ENCODE assay signal across 8 cellular contexts in the genomic region with DNA sequence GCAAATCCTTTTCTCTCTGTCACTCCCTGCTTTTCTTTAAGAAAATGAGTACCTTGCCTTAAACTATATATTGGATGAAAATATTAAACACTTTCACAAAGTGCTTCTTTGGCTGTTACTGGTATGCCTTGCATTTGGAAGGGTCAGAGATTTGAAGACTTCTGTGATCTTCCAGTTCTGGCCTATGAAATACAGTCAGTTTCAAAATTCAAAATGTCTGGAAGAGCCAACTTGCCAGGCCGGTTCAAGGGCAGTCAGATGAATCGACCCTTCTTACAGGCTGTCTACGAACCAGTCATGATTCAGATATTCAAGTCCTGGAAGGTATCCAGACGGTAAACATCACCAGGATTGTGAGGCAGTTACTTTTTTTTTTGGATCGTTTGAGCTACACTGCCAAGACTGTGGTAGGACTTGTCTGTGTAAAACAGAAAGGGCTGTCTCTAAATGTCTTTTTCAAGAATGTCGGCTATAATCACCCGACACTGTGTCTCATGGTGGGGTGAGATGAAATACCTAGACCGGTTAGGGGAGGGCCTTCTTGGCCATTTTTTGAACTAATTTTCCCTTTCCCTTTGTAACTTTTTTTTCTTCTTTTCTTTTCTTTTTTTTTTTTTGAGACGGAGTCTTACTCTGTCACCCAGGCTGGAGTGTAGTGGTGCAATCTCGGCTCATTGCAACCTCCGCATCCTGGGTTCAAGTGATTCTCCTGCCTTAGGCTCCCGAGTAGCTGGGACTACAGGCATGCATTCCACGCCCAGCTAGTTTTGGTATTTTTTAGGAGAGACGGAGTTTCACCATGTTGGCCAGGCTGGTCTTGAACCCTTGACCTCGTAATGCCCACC. TPM values are rescaled to one million over a fixed set of nuclear protein-coding genes. Genes with fewer than 3 reads are reported as not detected.
DNase-seq lines count a peak whose midpoint lies in the region; ATAC-seq, FAIRE-seq and TF ChIP-seq lines count a peak whose summit lies in the region.

No MANE protein-coding gene starts in this region.

- H3K36me3 ChIP-seq in HepG2 (replicated peaks in 1 of 2; ENCODE audit: control insufficient read depth in 1 of 2, insufficient read depth in 2 of 2, low read length in 2 of 2), result peaks cover 16 to 55% of the 10 kb centered on the region in 2 experiments
- peaks cover 0 to 6% (median 2%) of the 10 kb centered on the region in 3 donors for H3K36me3 ChIP-seq in tibial artery

- no peaks in the 10 kb centered on the region for H3K27me3 ChIP-seq in HepG2 (ENCODE audit: control insufficient read depth in 1 of 2, insufficient read depth in 2 of 2, low read length in 2 of 2)
- H3K27me3 ChIP-seq in tibial artery, result no peaks in the 10 kb centered on the region

- POLR2A ChIA-PET in HepG2 (lab: Yijun Ruan, JAX), result interaction anchor here (0.9 to 4.4 kb wide), 11 partner anchors 10 to 191 kb away, joined by 3 to 59 read pairs (median 4); a partner anchor contains a TSS

- in situ Hi-C loops in HepG2 (cut with HindIII; ENCODE audit: extremely low pct_ligation_motif_present, low pct_unique_long_range_greater_than_20kb), result loop anchor here (5.0 kb wide), 1 partner anchor 44 kb away; no protein-coding TSS in a partner anchor

- H3K27ac ChIP-seq in caudate nucleus (ENCODE audit: low read depth, low read length) (peak overlapping the region; percentile 88), HepG2 (ENCODE audit: extremely low read length, insufficient read depth, low read length) (peak overlapping the region; percentile 69), tibial artery (peak overlapping the region; percentile 94 to 97)

- TF ChIP-seq CTCF in HepG2 (CRISPR knock-in tag; IDR thresholded peaks at IDR 0.05) (no peak), tibial artery (IDR thresholded peaks at IDR 0.05) (no peak)

- ATAC-seq in HepG2 (peak; percentile 80), GM21526 (IDR thresholded peaks at IDR 0.05; ENCODE audit: low FRiP score, unreplicated experiment) (no peak)

- H3K9me3 ChIP-seq in HepG2 (ENCODE audit: low read length), result no peaks in the 10 kb centered on the region
- H3K9me3 ChIP-seq in tibial artery, result no peaks in the 10 kb centered on the region

- CTCF ChIA-PET in HepG2 (lab: Yijun Ruan, JAX; ENCODE audit: low intra/inter-chr PET ratio, low total read pairs), result no interaction called here

- no peak for TF ChIP-seq RAD21 in HepG2 (CRISPR knock-in tag; IDR thresholded peaks at IDR 0.05)

- H3K9ac ChIP-seq in HepG2 (ENCODE audit: insufficient read depth, low read depth, low read length), result peak overlapping the region; percentile 44

- H4K20me1 ChIP-seq in HepG2 (ENCODE audit: insufficient read depth, low read length), result peaks cover 83% of the 10 kb centered on the region

- H3K4me2 ChIP-seq in HepG2 (ENCODE audit: low read depth, low read length), result peak overlapping the region; percentile 65

- BruUV-seq in HepG2 (replicated peaks; lab: Mats Ljungman, UMichigan), result no TSS peak

- H3K4me3 ChIP-seq in HepG2 (replicated peaks in 1 of 3; ENCODE audit: insufficient read depth in 1 of 3, low read depth in 2 of 3, low read length in 3 of 3), result no peak overlapping the region; a peak in 1 of 6 replicates
- H3K4me3 ChIP-seq in tibial artery, result peak overlapping the region; percentile 27 to 32

- TF ChIP-seq POLR2A in HepG2 (IDR thresholded peaks at IDR 0.05; ENCODE audit: insufficient read depth in 1 of 2, low read depth in 2 of 2, low read length in 2 of 2), result peak in 1 of 2 experiments; percentile 51; a peak in 2 of 4 replicates

- 25% methylated on average over 14 of the region's 15 CpGs for WGBS in HepG2 (ENCODE audit: low lambda C conversion rate)

- peaks cover 96% of the 10 kb centered on the region for H3K79me2 ChIP-seq in HepG2 (ENCODE audit: insufficient read depth, low read length)

- H3K4me1 ChIP-seq in HepG2 (ENCODE audit: insufficient read depth, low read length) (peaks cover 98% of the 10 kb centered on the region), tibial artery (peaks cover 14 to 100% (median 96%) of the 10 kb centered on the region in 4 donors)

- no peak overlapping the region for H2AFZ ChIP-seq in HepG2 (ENCODE audit: low read length)

- intact Hi-C loops in HepG2 (cut with micrococcal nuclease; ENCODE audit: unreplicated experiment), result loop anchor here (2.0 to 10.0 kb wide), 3 partner anchors 16 to 274 kb away; a partner anchor contains a TSS
- intact Hi-C loops in tibial artery (cut with DNase I; ENCODE audit: low total_unique reads), result loop anchor here (5.0 kb wide), 1 partner anchor 34 kb away; no protein-coding TSS in a partner anchor

- TF ChIP-seq EP300 in HepG2 (IDR thresholded peaks at IDR 0.05; ENCODE audit: low read depth in 2 of 2, low read length in 2 of 2) (peak; percentile 36 to 62; a peak in 1 of 4 replicates), HepG2 (CRISPR knock-in tag; IDR thresholded peaks at IDR 0.05; ENCODE audit: borderline replicate concordance) (no peak)

- DNase-seq in DMS 273 treated with DMSO at 0.1 percent for 48 hours (lab: John Stamatoyannopoulos, UW), result peak; percentile 56
- DNase-seq in NCI-H2029 treated with DMSO at 0.1 percent for 48 hours (lab: John Stamatoyannopoulos, UW), result peak; percentile 96
- DNase-seq in caudate nucleus (lab: John Stamatoyannopoulos, UW), result peak in 1 of 61 donors; percentile 9
- peak; percentile 95 for DNase-seq in HepG2 (ENCODE audit: low spot score)
- peak; percentile 56 to 82 for DNase-seq in tibial artery
- no peak for DNase-seq in NK-92 treated with Interleukin-12 subunit alpha and Interleukin-12 subunit beta, amount 100 ng/mL, for 24 hours (lab: John Stamatoyannopoulos, UW)
- DNase-seq in D341Med (ENCODE audit: low spot score), result no peak

- FAIRE-seq in HepG2 (lab: Jason Lieb, UNC), result peak; percentile 92

RNA-seq across cellular contexts. Expression of a gene that starts 11.2 kb away (rescaled TPM):
- total RNA-seq in HepG2 (2016; rRNA removed; fragmentation: Illumina TruSeq; extraction: Trizol), result 167 and 192 TPM in 2 replicates
- 13.8 and 15.0 TPM in 2 replicates for total RNA-seq in HepG2 (2016; cell fraction: cytosol; rRNA removed; fragmentation: Illumina TruSeq; extraction: Trizol; ENCODE audit: low read depth)
- 122 and 176 TPM in 2 replicates for total RNA-seq in HepG2 (2016; cell fraction: insoluble cytoplasmic fraction; rRNA removed; fragmentation: Illumina TruSeq; extraction: Trizol)
- total RNA-seq in HepG2 (2016; cell fraction: membrane; rRNA removed; fragmentation: Illumina TruSeq; extraction: Trizol), result 28.6 and 34.1 TPM in 2 replicates
- total RNA-seq in HepG2 (2016; cell fraction: nucleus; rRNA removed; fragmentation: Illumina TruSeq; extraction: Trizol), result 148 and 165 TPM in 2 replicates
- polyA plus RNA-seq in HepG2 (2011; rRNA removed), result 171 and 223 TPM in 2 replicates
- 82.2 and 91.7 TPM in 2 replicates for polyA plus RNA-seq in HepG2 (2011; cell fraction: cytosol; rRNA removed)
- polyA plus RNA-seq in HepG2 (2011; cell fraction: nucleus; rRNA removed), result 437 and 620 TPM in 2 replicates
- polyA plus RNA-seq in HepG2 (2012), result 222 and 260 TPM in 2 replicates
- 5.8 and 8.5 TPM in 2 replicates for polyA plus RNA-seq in HepG2 (2016; cell fraction: cytosol; fragmentation: Illumina TruSeq; extraction: Trizol; ENCODE audit: low read depth)
- polyA plus RNA-seq in HepG2 (2016; cell fraction: insoluble cytoplasmic fraction; fragmentation: Illumina TruSeq; extraction: Trizol; ENCODE audit: low read depth), result 192 and 256 TPM in 2 replicates
- 20.9 and 27.6 TPM in 2 replicates for polyA plus RNA-seq in HepG2 (2016; cell fraction: membrane; fragmentation: Illumina TruSeq; extraction: Trizol; ENCODE audit: low read depth)
- polyA plus RNA-seq in HepG2 (2016; cell fraction: nucleus; fragmentation: Illumina TruSeq; extraction: Trizol; ENCODE audit: insufficient read depth, low read depth), result 435 and 441 TPM in 2 replicates
- polyA minus RNA-seq in HepG2 (2011; rRNA and poly(A)+ RNA removed; ENCODE audit: low replicate concordance), result 172 and 192 TPM in 2 replicates
- 86.2 and 95.5 TPM in 2 replicates for polyA minus RNA-seq in HepG2 (2011; cell fraction: cytosol; rRNA and poly(A)+ RNA removed)
- polyA minus RNA-seq in HepG2 (2011; cell fraction: nucleus; rRNA and poly(A)+ RNA removed), result 73.1 and 75.2 TPM in 2 replicates

RNA-seq across cellular contexts. Expression of a gene that starts 39.7 kb away (rescaled TPM):
- total RNA-seq in HepG2 (2016; rRNA removed; fragmentation: Illumina TruSeq; extraction: Trizol), result 258 and 351 TPM in 2 replicates
- 100 and 104 TPM in 2 replicates for total RNA-seq in HepG2 (2016; cell fraction: cytosol; rRNA removed; fragmentation: Illumina TruSeq; extraction: Trizol; ENCODE audit: low read depth)
- 260 and 364 TPM in 2 replicates for total RNA-seq in HepG2 (2016; cell fraction: insoluble cytoplasmic fraction; rRNA removed; fragmentation: Illumina TruSeq; extraction: Trizol)
- total RNA-seq in HepG2 (2016; cell fraction: membrane; rRNA removed; fragmentation: Illumina TruSeq; extraction: Trizol), result 174 and 175 TPM in 2 replicates
- total RNA-seq in HepG2 (2016; cell fraction: nucleus; rRNA removed; fragmentation: Illumina TruSeq; extraction: Trizol), result 92.4 TPM in 2 replicates
- polyA plus RNA-seq in HepG2 (2011; rRNA removed), result 179 and 230 TPM in 2 replicates
- 271 and 427 TPM in 2 replicates for polyA plus RNA-seq in HepG2 (2011; cell fraction: cytosol; rRNA removed)
- polyA plus RNA-seq in HepG2 (2011; cell fraction: nucleus; rRNA removed), result 210 and 224 TPM in 2 replicates
- 171 and 172 TPM in 2 replicates for polyA plus RNA-seq in HepG2 (2012)
- 106 and 109 TPM in 2 replicates for polyA plus RNA-seq in HepG2 (2016; cell fraction: cytosol; fragmentation: Illumina TruSeq; extraction: Trizol; ENCODE audit: low read depth)
- 349 and 386 TPM in 2 replicates for polyA plus RNA-seq in HepG2 (2016; cell fraction: insoluble cytoplasmic fraction; fragmentation: Illumina TruSeq; extraction: Trizol; ENCODE audit: low read depth)
- polyA plus RNA-seq in HepG2 (2016; cell fraction: membrane; fragmentation: Illumina TruSeq; extraction: Trizol; ENCODE audit: low read depth), result 161 and 168 TPM in 2 replicates
- 163 and 169 TPM in 2 replicates for polyA plus RNA-seq in HepG2 (2016; cell fraction: nucleus; fragmentation: Illumina TruSeq; extraction: Trizol; ENCODE audit: insufficient read depth, low read depth)
- 199 and 296 TPM in 2 replicates for polyA minus RNA-seq in HepG2 (2011; rRNA and poly(A)+ RNA removed; ENCODE audit: low replicate concordance)
- 94.6 and 127 TPM in 2 replicates for polyA minus RNA-seq in HepG2 (2011; cell fraction: cytosol; rRNA and poly(A)+ RNA removed)
- polyA minus RNA-seq in HepG2 (2011; cell fraction: nucleus; rRNA and poly(A)+ RNA removed), result 43.4 and 51.5 TPM in 2 replicates

RNA-seq across cellular contexts. Expression of a gene that starts 40.9 kb away (rescaled TPM):
- total RNA-seq in HepG2 (2016; rRNA removed; fragmentation: Illumina TruSeq; extraction: Trizol), result 0.89 TPM in 1 of 2 replicates, not detected in the other
- total RNA-seq in HepG2 (2016; cell fraction: cytosol; rRNA removed; fragmentation: Illumina TruSeq; extraction: Trizol; ENCODE audit: low read depth), result not detected in 2 replicates
- 0.39 and 0.41 TPM in 2 replicates for total RNA-seq in HepG2 (2016; cell fraction: insoluble cytoplasmic fraction; rRNA removed; fragmentation: Illumina TruSeq; extraction: Trizol)
- total RNA-seq in HepG2 (2016; cell fraction: membrane; rRNA removed; fragmentation: Illumina TruSeq; extraction: Trizol), result 0.19 and 0.62 TPM in 2 replicates
- total RNA-seq in HepG2 (2016; cell fraction: nucleus; rRNA removed; fragmentation: Illumina TruSeq; extraction: Trizol), result 0.60 TPM in 1 of 2 replicates, not detected in the other
- polyA plus RNA-seq in HepG2 (2011; rRNA removed), result 0.24 and 0.35 TPM in 2 replicates
- polyA plus RNA-seq in HepG2 (2011; cell fraction: cytosol; rRNA removed), result 0.05 and 0.31 TPM in 2 replicates
- 2.1 and 2.6 TPM in 2 replicates for polyA plus RNA-seq in HepG2 (2011; cell fraction: nucleus; rRNA removed)
- polyA plus RNA-seq in HepG2 (2012), result 0.44 and 0.64 TPM in 2 replicates
- polyA plus RNA-seq in HepG2 (2016; cell fraction: cytosol; fragmentation: Illumina TruSeq; extraction: Trizol; ENCODE audit: low read depth), result not detected in 2 replicates
- polyA plus RNA-seq in HepG2 (2016; cell fraction: insoluble cytoplasmic fraction; fragmentation: Illumina TruSeq; extraction: Trizol; ENCODE audit: low read depth), result 0.52 TPM in 1 of 2 replicates, not detected in the other
- not detected in 2 replicates for polyA plus RNA-seq in HepG2 (2016; cell fraction: membrane; fragmentation: Illumina TruSeq; extraction: Trizol; ENCODE audit: low read depth)
- 1.4 and 3.1 TPM in 2 replicates for polyA plus RNA-seq in HepG2 (2016; cell fraction: nucleus; fragmentation: Illumina TruSeq; extraction: Trizol; ENCODE audit: insufficient read depth, low read depth)
- 0.91 TPM in 1 of 2 replicates, not detected in the other for polyA minus RNA-seq in HepG2 (2011; rRNA and poly(A)+ RNA removed; ENCODE audit: low replicate concordance)
- not detected in 2 replicates for polyA minus RNA-seq in HepG2 (2011; cell fraction: cytosol; rRNA and poly(A)+ RNA removed)
- not detected in 2 replicates for polyA minus RNA-seq in HepG2 (2011; cell fraction: nucleus; rRNA and poly(A)+ RNA removed)

Comparison
In these comparisons a context has a peak if more than half of its experiments do, and no peak if none do; other contexts are left out.
1. DNase-seq: peak in DMS 273 treated with DMSO at 0.1 percent for 48 hours (single experiment), NCI-H2029 treated with DMSO at 0.1 percent for 48 hours (single experiment), HepG2 (single experiment) and tibial artery (2 of 2); none in NK-92 treated with Interleukin-12 subunit alpha and Interleukin-12 subunit beta, amount 100 ng/mL, for 24 hours (single experiment) and D341Med (single experiment).
2. H3K4me3 ChIP-seq: peak in tibial artery (2 of 2); none in HepG2 (0 of 3).
3. Peak in every context shown above with its lines, with median percentiles within 50 percentile points of each other: H3K27ac ChIP-seq.